ENCODE assay signal across 8 cellular contexts in the genomic region with DNA sequence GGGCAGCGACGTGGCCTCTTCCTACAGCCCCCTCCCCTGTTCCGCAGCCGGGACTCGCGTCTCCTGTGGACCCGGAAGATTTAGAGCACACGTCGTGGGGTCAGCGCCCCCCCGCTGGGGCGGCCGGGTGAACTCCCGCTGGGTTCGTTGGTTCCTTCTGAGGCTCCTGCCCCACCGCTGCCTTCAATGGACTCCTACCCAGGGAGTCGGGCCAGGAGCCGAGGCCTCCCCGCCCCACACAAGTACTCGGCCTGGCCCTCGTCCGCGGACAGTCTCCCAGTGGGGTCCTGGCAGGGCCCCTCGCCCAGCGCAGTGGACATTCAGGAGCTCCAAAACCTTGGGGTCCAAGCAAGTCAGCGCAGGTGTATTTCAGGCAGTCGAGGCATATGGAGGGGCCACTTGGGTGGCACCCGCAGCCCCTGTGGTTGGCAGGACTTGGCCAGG. TPM values are rescaled to one million over a fixed set of nuclear protein-coding genes. Genes with fewer than 3 reads are reported as not detected.
DNase-seq lines count a peak whose midpoint lies in the region; ATAC-seq, FAIRE-seq and TF ChIP-seq lines count a peak whose summit lies in the region.

No MANE protein-coding gene starts in this region.

- H3K4me1 Mint-ChIP-seq in HFFc6 (ENCODE audit: low read depth): peaks cover 26% of the 10 kb centered on the region

- TF ChIP-seq RAD21 in A549 (conservative IDR thresholded peaks at IDR 0.05 in 1 of 2, IDR thresholded peaks at IDR 0.05 in 1 of 2): no peak

- H3K27me3 ChIP-seq in kidney epithelial cell (ENCODE audit: control insufficient read depth, insufficient read depth, low read length): peaks cover 62% of the 10 kb centered on the region
- peaks cover 54% of the 10 kb centered on the region for H3K27me3 ChIP-seq in thymus (ENCODE audit: control insufficient read depth, insufficient read depth)

- WGBS in A549 (ENCODE audit: missing lambda C conversion rate): 31% methylated on average over 16 of the region's 28 CpGs
- 13% methylated on average over 28 of the region's 28 CpGs for WGBS in thymus

- no peak for TF ChIP-seq POLR2A in A549 (IDR thresholded peaks at IDR 0.05; ENCODE audit: low read length)

- H3K36me3 ChIP-seq in kidney epithelial cell (ENCODE audit: control insufficient read depth, insufficient read depth, low read length) (no peaks in the 10 kb centered on the region), thymus (ENCODE audit: control insufficient read depth, insufficient read depth) (no peaks in the 10 kb centered on the region)

- intact Hi-C loops in posterior vena cava (cut with DNase I): no loop called here

- in situ Hi-C loops in astrocyte of the cerebellum (cut with HindIII; ENCODE audit: low sequenced_read_pairs): no loop called here

- DNase-seq in A549 (ENCODE audit: low read depth in 1 of 2, low spot score in 1 of 2) (peak in 1 of 2 experiments; percentile 69), HFFc6 (no peak), astrocyte of the cerebellum (ENCODE audit: low read depth) (no peak), kidney epithelial cell (ENCODE audit: low read depth) (no peak), posterior vena cava (ENCODE audit: low spot score) (no peak), DMS153 (lab: John Stamatoyannopoulos, UW) (no peak)
- no peak for DNase-seq in stimulated activated CD4-positive, alpha-beta T cell treated with anti-CD3 and anti-CD28 coated beads, Interleukin-4, amount 100 ng/mL, for 1 hour

- CTCF ChIA-PET in A549 (lab: Yijun Ruan, JAX): interaction anchor here (0.5 to 4.6 kb wide), 14 partner anchors 10 to 913 kb away, joined by 3 to 61 read pairs (median 4); no protein-coding TSS in a partner anchor

- no peak for FAIRE-seq in A549 (lab: Jason Lieb, UNC)

- H3K4me1 ChIP-seq in A549: peaks cover 21% of the 10 kb centered on the region
- H3K4me1 ChIP-seq in thymus (ENCODE audit: control insufficient read depth, insufficient read depth, low read length): no peaks in the 10 kb centered on the region

- H3K9me3 ChIP-seq in A549 (no peaks in the 10 kb centered on the region), thymus (ENCODE audit: control insufficient read depth) (no peaks in the 10 kb centered on the region)

- H3K4me2 ChIP-seq in A549: peak overlapping the region; percentile 95

- ATAC-seq in A549: peak; percentile 7 to 33; a peak in 3 of 6 replicates

- H3K27ac Mint-ChIP-seq in HFFc6: peak overlapping the region; percentile 24; the same call in 1 of the 2 replicates

- H3K4me3 Mint-ChIP-seq in HFFc6: peak overlapping the region; percentile 87

- peak overlapping the region; percentile 89 to 91 for H3K27ac ChIP-seq in A549
- no peak overlapping the region for H3K27ac ChIP-seq in thymus (ENCODE audit: low read depth)

- peak overlapping the region; percentile 91 for H3K4me3 ChIP-seq in A549
- H3K4me3 ChIP-seq in astrocyte of the cerebellum (ENCODE audit: low read depth, low read length): peak overlapping the region; percentile 45
- peak overlapping the region; percentile 40 for H3K4me3 ChIP-seq in kidney epithelial cell (ENCODE audit: low read depth, low read length)
- H3K4me3 ChIP-seq in thymus (ENCODE audit: low read length): peak overlapping the region; percentile 7

- no peaks in the 10 kb centered on the region for H3K36me3 Mint-ChIP-seq in HFFc6 (ENCODE audit: low read depth)

- no peaks in the 10 kb centered on the region for H3K9me3 Mint-ChIP-seq in HFFc6

- POLR2A ChIA-PET in A549 (lab: Yijun Ruan, JAX): no interaction called here

- no peak for TF ChIP-seq EP300 in A549 (IDR thresholded peaks at IDR 0.05)

- TF ChIP-seq CTCF in A549 (IDR thresholded peaks at IDR 0.05): no peak
- TF ChIP-seq CTCF in HFFc6 (IDR thresholded peaks at IDR 0.05): no peak
- TF ChIP-seq CTCF in astrocyte of the cerebellum (IDR thresholded peaks at IDR 0.05; ENCODE audit: low read depth, low read length, missing control alignments): no peak
- no peak for TF ChIP-seq CTCF in kidney epithelial cell (IDR thresholded peaks at IDR 0.05; ENCODE audit: insufficient read depth, low read length, poor library complexity, severe bottlenecking)

- peaks cover 9% of the 10 kb centered on the region for H3K27me3 Mint-ChIP-seq in HFFc6 (ENCODE audit: insufficient read depth)

TF ChIP-seq in A549, 52 proteins besides CTCF, POLR2A, EP300 and RAD21:
- TF ChIP-seq, protein P1, sequence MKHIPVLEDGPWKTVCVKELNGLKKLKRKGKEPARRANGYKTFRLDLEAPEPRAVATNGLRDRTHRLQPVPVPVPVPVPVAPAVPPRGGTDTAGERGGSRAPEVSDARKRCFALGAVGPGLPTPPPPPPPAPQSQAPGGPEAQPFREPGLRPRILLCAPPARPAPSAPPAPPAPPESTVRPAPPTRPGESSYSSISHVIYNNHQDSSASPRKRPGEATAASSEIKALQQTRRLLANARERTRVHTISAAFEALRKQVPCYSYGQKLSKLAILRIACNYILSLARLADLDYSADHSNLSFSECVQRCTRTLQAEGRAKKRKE (CRISPR knock-in tag; IDR thresholded peaks at IDR 0.05; ENCODE audit: low read depth): no peak
- 0 out of 2 replicates have a peak, but pooled peaks have one; percentile 7 for TF ChIP-seq CHD4 (IDR thresholded peaks at IDR 0.05; ENCODE audit: borderline replicate concordance)
TF ChIP-seq in A549: peak in this region for 1.

RNA-seq across cellular contexts. Expression of gene MMP17, which starts 1.2 kb away (rescaled TPM):
- 6.2 and 9.1 TPM in 2 replicates for polyA plus RNA-seq in A549 (2011; rRNA removed)
- 19.6 and 30.3 TPM in 2 replicates for polyA plus RNA-seq in A549 (2012; cell fraction: cytosol; rRNA removed)
- 44.1 and 63.4 TPM in 2 replicates for polyA plus RNA-seq in A549 (2012; cell fraction: nucleus; rRNA removed)
- polyA plus RNA-seq in A549 (2017; fragmentation: RNase III; extraction: RNeasy Plus Mini Kit Qiagen cat#74134 plus additional on column Dnase treatment): 7.2 to 8.7 TPM (median 7.9 TPM) in 3 replicates
- 3.6 and 3.7 TPM in 2 replicates for polyA minus RNA-seq in A549 (2011; rRNA and poly(A)+ RNA removed)
- total RNA-seq in HFFc6 (2021; fragmentation: NEBNext Ultra II Directional; extraction: Animal tissue kit (Norgen Biotek cat#: 25700)): 10 to 100 TPM; 23.9 to 31.5 (median 26.6) TPM
- total RNA-seq in kidney epithelial cell: 1.7 and 7.3 TPM in 2 replicates
- 4.2 TPM for polyA plus RNA-seq in thymus
- total RNA-seq in posterior vena cava: 1 to 10 TPM; 4.3 to 5.8 TPM

Comparison
In these comparisons a context has a peak if more than half of its experiments do, and no peak if none do; other contexts are left out.
1. H3K4me3 ChIP-seq: peak in every context shown above with its lines; median percentile 91 in A549; 45 in astrocyte of the cerebellum; 40 in kidney epithelial cell; 7 in thymus.